7 cellular contexts compared by ENCODE assay signal in the genomic region with DNA sequence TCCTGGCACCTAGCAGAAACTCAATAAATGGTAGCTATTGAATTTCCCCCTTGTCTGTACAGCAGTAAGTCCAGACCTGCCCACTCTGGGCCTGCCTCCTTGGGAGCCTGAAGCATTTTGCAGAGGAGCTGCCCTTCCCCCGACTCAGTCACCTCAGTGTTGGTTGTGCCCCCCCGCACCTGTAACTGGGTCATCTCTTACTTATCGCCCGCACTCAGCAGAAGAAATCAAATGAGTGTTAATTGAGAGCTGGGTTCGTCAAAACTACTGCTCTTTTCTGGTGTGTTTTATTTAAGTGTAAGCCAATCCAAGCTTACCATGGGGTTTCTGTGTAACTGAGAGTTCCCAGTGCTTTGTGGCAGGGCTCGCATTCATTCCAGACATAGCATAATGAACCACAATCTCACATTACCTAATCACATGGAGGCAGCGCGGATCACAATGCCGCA.
A peak's percentile ranks its signal among the peaks of the same experiment; 100 is the strongest.
DNase-seq lines count a peak whose midpoint lies in the region; ATAC-seq, FAIRE-seq and TF ChIP-seq lines count a peak whose summit lies in the region.
"Not testable (repeated sequence)": the region's sequence is repeated elsewhere in the genome, so short reads cannot be mapped to it uniquely, and the experiment has no call there.

No MANE protein-coding gene starts in this region.

- not testable (repeated sequence) for H3K4me3 ChIP-seq in breast epithelium; fibroblast of lung (replicated peaks in 1 of 4; ENCODE audit: control extremely low read depth in 1 of 4, insufficient read depth in 1 of 4, low read depth in 3 of 4, low read length in 4 of 4); right atrium auricular region; osteoblast (ENCODE audit: insufficient read depth, low read length)

- not testable (repeated sequence) for H3K4me3 Mint-ChIP-seq in WTC11

- not testable (repeated sequence) for TF ChIP-seq POLR2A in breast epithelium (IDR thresholded peaks at IDR 0.05)

- TF ChIP-seq CTCF in WTC11 (IDR thresholded peaks at IDR 0.05); breast epithelium (IDR thresholded peaks at IDR 0.05); fibroblast of lung (conservative IDR thresholded peaks at IDR 0.05 in 1 of 2, IDR thresholded peaks at IDR 0.05 in 1 of 2; ENCODE audit: low read depth in 1 of 2, low read length in 2 of 2); right atrium auricular region (IDR thresholded peaks at IDR 0.05); osteoblast (IDR thresholded peaks at IDR 0.05; ENCODE audit: extremely low read depth, low read depth, low read length): not testable (repeated sequence)

- H3K9me3 Mint-ChIP-seq in WTC11 = not testable (repeated sequence)

- H3K36me3 ChIP-seq in breast epithelium; fibroblast of lung (ENCODE audit: control insufficient read depth, insufficient read depth, low read length); right atrium auricular region; osteoblast (ENCODE audit: insufficient read depth, low read length): not testable (repeated sequence)

- H3K9me3 ChIP-seq in breast epithelium; fibroblast of lung (ENCODE audit: control insufficient read depth, insufficient read depth, low read depth, low read length); right atrium auricular region; osteoblast (ENCODE audit: low read depth, low read length): not testable (repeated sequence)

- H3K27ac Mint-ChIP-seq in WTC11 = peak overlapping the region; percentile 28; the same call in 1 of the 2 replicates

- H3K27ac ChIP-seq in breast epithelium = peak overlapping the region; percentile 60 to 62
- H3K27ac ChIP-seq in fibroblast of lung (ENCODE audit: insufficient read depth, low read length); right atrium auricular region: not testable (repeated sequence)
- H3K27ac ChIP-seq in osteoblast (ENCODE audit: low read depth, low read length) = peak overlapping the region; percentile 85

- not testable (repeated sequence) for H2AFZ ChIP-seq in fibroblast of lung (ENCODE audit: low read length); osteoblast (ENCODE audit: low read length)

- peaks cover 10% of the 10 kb centered on the region for H3K4me1 Mint-ChIP-seq in WTC11

- not testable (repeated sequence) for H3K9ac ChIP-seq in fibroblast of lung (ENCODE audit: insufficient read depth, low read length)

- intact Hi-C loops in breast epithelium (cut with DNase I; ENCODE audit: low total_unique reads) = not testable (repeated sequence)

- not testable (repeated sequence) for H3K4me2 ChIP-seq in fibroblast of lung (ENCODE audit: extremely low read depth, insufficient read depth, low read length); osteoblast (ENCODE audit: insufficient read depth, low read length)

- DNase-seq in H4 (ENCODE audit: low spot score) (peak; percentile 65), RCC 7860 (ENCODE audit: low spot score) (peak; percentile 58), breast epithelium (ENCODE audit: low spot score in 2 of 2) (peak in 1 of 2 donors; percentile 68), fibroblast of lung (ENCODE audit: low read depth in 2 of 2) (peak; percentile 25 to 86), right atrium auricular region (ENCODE audit: low spot score) (peak; percentile 36)
- DNase-seq in WTC11 (ENCODE audit: low spot score); osteoblast (ENCODE audit: insufficient read length, low spot score, missing footprints): not testable (repeated sequence)

- not testable (repeated sequence) for H3K27me3 Mint-ChIP-seq in WTC11 (ENCODE audit: low read depth)

- POLR2A ChIA-PET in WTC11 (lab: Charles Lee) = not testable (repeated sequence)

- FAIRE-seq in RCC 7860 (lab: Jason Lieb, UNC) = peak; percentile 69

- CTCF ChIA-PET in WTC11 (lab: Charles Lee) = not testable (repeated sequence)

- not testable (repeated sequence) for H3K27me3 ChIP-seq in breast epithelium; fibroblast of lung (ENCODE audit: control insufficient read depth, insufficient read depth, low read length); right atrium auricular region
- peaks cover 28% of the 10 kb centered on the region for H3K27me3 ChIP-seq in osteoblast (ENCODE audit: insufficient read depth, low read length)

- H3K4me1 ChIP-seq in breast epithelium; fibroblast of lung (ENCODE audit: control insufficient read depth, extremely low read depth, insufficient read depth, low read length); right atrium auricular region; osteoblast (ENCODE audit: insufficient read depth, low read length): not testable (repeated sequence)

- H3K79me2 ChIP-seq in fibroblast of lung (ENCODE audit: control insufficient read depth, insufficient read depth, low read length); osteoblast (ENCODE audit: insufficient read depth, low read length): not testable (repeated sequence)

- H3K36me3 Mint-ChIP-seq in WTC11 = not testable (repeated sequence)

- peak; percentile 45 for ATAC-seq in WTC11

- not testable (repeated sequence) for H4K20me1 ChIP-seq in fibroblast of lung (ENCODE audit: control insufficient read depth, extremely low read depth, insufficient read depth, low read length); osteoblast (ENCODE audit: insufficient read depth, low read length)
